Comparison of ENCODE assay signal across 8 cellular contexts in genomic region chr14:76773188-76773885, GRCh38. TPM values are rescaled to one million over a fixed set of nuclear protein-coding genes. Genes with fewer than 3 reads are reported as not detected.
A peak's percentile ranks its signal among the peaks of the same experiment; 100 is the strongest.
DNase-seq lines count a peak whose midpoint lies in the region; ATAC-seq, FAIRE-seq and TF ChIP-seq lines count a peak whose summit lies in the region.

No MANE protein-coding gene starts in this region.

- H3K4me2 ChIP-seq in H1 (ENCODE audit: insufficient read depth in 1 of 2, low read depth in 2 of 2, low read length in 2 of 2) (0 out of 4 replicates have a peak overlapping the region, but pooled peaks of 1 of the 2 experiments have one; percentile 8), mesendoderm (ENCODE audit: low read length) (no peak overlapping the region)

- TF ChIP-seq CTCF in H1 (IDR thresholded peaks at IDR 0.05; ENCODE audit: control extremely low read depth in 1 of 3, insufficient read depth in 1 of 3, low read depth in 1 of 3, low read length in 3 of 3), result no peak
- no peak for TF ChIP-seq CTCF in vagina (IDR thresholded peaks at IDR 0.05)

- peak; percentile 63 for DNase-seq in COLO829 (ENCODE audit: low spot score)
- no peak for DNase-seq in H1 (ENCODE audit: low read depth in 1 of 2, low spot score in 2 of 2)
- peak; percentile 83 for DNase-seq in mesendoderm
- peak; percentile 40 to 90 for DNase-seq in vagina (ENCODE audit: extremely low spot score in 2 of 2)
- DNase-seq in T-helper 1 cell, result no peak

- H3K4me3 ChIP-seq in H1 (ENCODE audit: extremely low read depth in 1 of 4, insufficient read depth in 2 of 4, low read depth in 3 of 4, low read length in 4 of 4) (no peak overlapping the region), mesendoderm (ENCODE audit: low read length) (no peak overlapping the region), vagina (peak overlapping the region in 1 of 2 donors; percentile 0)

- ATAC-seq in HG03039 (IDR thresholded peaks at IDR 0.05; ENCODE audit: unreplicated experiment) (no peak), GM19455 (IDR thresholded peaks at IDR 0.05; ENCODE audit: unreplicated experiment) (no peak)

- no peaks in the 10 kb centered on the region for H3K79me1 ChIP-seq in H1 (ENCODE audit: low read depth, low read length)
- no peaks in the 10 kb centered on the region for H3K79me1 ChIP-seq in mesendoderm (ENCODE audit: low read length)

- H2AFZ ChIP-seq in H1 (ENCODE audit: low read length), result no peak overlapping the region

- no peak for TF ChIP-seq RAD21 in H1 (IDR thresholded peaks at IDR 0.05 in 1 of 2, conservative IDR thresholded peaks at IDR 0.05 in 1 of 2; ENCODE audit: low read depth in 2 of 2, low read length in 2 of 2)

- no peaks in the 10 kb centered on the region for H3K36me3 ChIP-seq in H1 (ENCODE audit: control insufficient read depth in 2 of 4, insufficient read depth in 4 of 4, low read length in 3 of 4)
- no peaks in the 10 kb centered on the region for H3K36me3 ChIP-seq in mesendoderm (ENCODE audit: control insufficient read depth, insufficient read depth, low read length)
- H3K36me3 ChIP-seq in vagina, result no peaks in the 10 kb centered on the region

- no peak overlapping the region for H3K18ac ChIP-seq in H1 (ENCODE audit: extremely low read depth, low read length)
- peak overlapping the region; percentile 75 for H3K18ac ChIP-seq in mesendoderm (ENCODE audit: low read length)

- H4K91ac ChIP-seq in H1 (replicated peaks; ENCODE audit: insufficient read length, low read length), result no peak overlapping the region

- 82% methylated on average over 8 of the region's 8 CpGs; no CpG with 5 or more reads in 1 of the 2 experiments for WGBS in H1 (ENCODE audit: extremely low coverage in 1 of 2, insufficient coverage in 1 of 2, insufficient read length in 1 of 2, insufficient replicate concordance in 2 of 2, low coverage in 1 of 2, low lambda C conversion rate in 2 of 2, missing lambda C conversion rate in 1 of 2), 2 experiments
- no CpG with 5 or more reads among the region's 8 CpGs for WGBS in mesendoderm (ENCODE audit: extremely low coverage, insufficient coverage, low lambda C conversion rate)

- H3K9me3 ChIP-seq in H1 (ENCODE audit: insufficient read depth in 2 of 2, low read depth in 1 of 2, low read length in 1 of 2) (no peaks in the 10 kb centered on the region; a peak in 1 of 4 replicates), vagina (no peaks in the 10 kb centered on the region)

- TF ChIP-seq POLR2A in H1 (IDR thresholded peaks at IDR 0.05; ENCODE audit: control extremely low read depth in 1 of 2, low read depth in 2 of 2, low read length in 2 of 2) (no peak), vagina (IDR thresholded peaks at IDR 0.05) (no peak)

- no peak overlapping the region for H3K27ac ChIP-seq in H1 (ENCODE audit: low read depth, low read length)
- peak overlapping the region; percentile 74 for H3K27ac ChIP-seq in mesendoderm (ENCODE audit: low read depth, low read length)
- H3K27ac ChIP-seq in vagina, result peak overlapping the region; percentile 76

- H2AK5ac ChIP-seq in H1 (ENCODE audit: low read depth, low read length), result peak overlapping the region; percentile 53; the same call in 1 of the 2 replicates
- peak overlapping the region; percentile 59 for H2AK5ac ChIP-seq in mesendoderm (ENCODE audit: low read length)

- no peak overlapping the region for H3K14ac ChIP-seq in H1 (ENCODE audit: insufficient read length)

- H3K4me1 ChIP-seq in H1 (replicated peaks in 1 of 4; ENCODE audit: control insufficient read depth in 3 of 4, insufficient read depth in 4 of 4, low read length in 3 of 4), result peaks cover 0 to 21% (median 11%) of the 10 kb centered on the region in 4 experiments; a peak in 5 of 7 replicates
- H3K4me1 ChIP-seq in mesendoderm (ENCODE audit: control insufficient read depth, low read depth, low read length), result peaks cover 15% of the 10 kb centered on the region
- peaks cover 32% of the 10 kb centered on the region for H3K4me1 ChIP-seq in vagina

- no peak for TF ChIP-seq EP300 in H1 (IDR thresholded peaks at IDR 0.05; ENCODE audit: borderline replicate concordance in 1 of 2, low read depth in 2 of 2, low read length in 2 of 2)

- no peaks in the 10 kb centered on the region for H4K20me1 ChIP-seq in H1 (replicated peaks in 1 of 2; ENCODE audit: control insufficient read depth in 1 of 2, insufficient read depth in 2 of 2, low read length in 2 of 2)

- H3K4ac ChIP-seq in H1 (replicated peaks; ENCODE audit: insufficient read length, low read depth, low read length) (no peak overlapping the region), mesendoderm (ENCODE audit: low read depth, low read length) (peak overlapping the region; percentile 39)

- no peak overlapping the region for H2BK12ac ChIP-seq in H1 (ENCODE audit: low read depth, low read length)

- no peak for FAIRE-seq in H1 (lab: Jason Lieb, UNC)

- H3K27me3 ChIP-seq in H1 (replicated peaks in 1 of 4; ENCODE audit: control insufficient read depth in 3 of 4, extremely low read depth in 1 of 4, insufficient read depth in 3 of 4, low read length in 3 of 4) (peaks cover 0 to 5% (median 2%) of the 10 kb centered on the region in 4 experiments; a peak in 4 of 7 replicates), mesendoderm (ENCODE audit: insufficient read depth, low read length, poor library complexity) (no peaks in the 10 kb centered on the region), vagina (no peaks in the 10 kb centered on the region)

- H3K79me2 ChIP-seq in H1 (ENCODE audit: control insufficient read depth in 1 of 2, insufficient read depth in 2 of 2, low read length in 2 of 2), result no peaks in the 10 kb centered on the region
- H3K79me2 ChIP-seq in mesendoderm (ENCODE audit: control insufficient read depth, insufficient read depth, low read length), result no peaks in the 10 kb centered on the region

- no peaks in the 10 kb centered on the region for H3K23me2 ChIP-seq in H1 (ENCODE audit: low read depth, low read length)

- H2BK120ac ChIP-seq in H1 (replicated peaks; ENCODE audit: low read depth, low read length) (no peak overlapping the region), mesendoderm (ENCODE audit: low read depth, low read length) (peak overlapping the region; percentile 3)

- POLR2A ChIA-PET in H1 (lab: Charles Lee; ENCODE audit: partially characterized antibody), result interaction anchor here (1.1 to 1.4 kb wide), 5 partner anchors 9 to 87 kb away, joined by 3 to 8 read pairs (median 4); partner anchors contain the start of gene VASH1

- H4K8ac ChIP-seq in H1 (ENCODE audit: extremely low read depth, insufficient read depth, low read length), result no peak overlapping the region
- no peak overlapping the region for H4K8ac ChIP-seq in mesendoderm (ENCODE audit: low read depth, low read length)

- H4K5ac ChIP-seq in H1 (ENCODE audit: insufficient read length, low read depth, low read length) (no peak overlapping the region), mesendoderm (ENCODE audit: low read length) (no peak overlapping the region)

- H3K9ac ChIP-seq in H1 (replicated peaks in 1 of 4; ENCODE audit: extremely low read depth in 1 of 4, low read depth in 3 of 4, low read length in 3 of 4) (no peak overlapping the region), mesendoderm (ENCODE audit: low read length) (peak overlapping the region; percentile 40)

- H2BK20ac ChIP-seq in H1 (ENCODE audit: low read length), result no peak overlapping the region

- 0 out of 2 replicates have a peak overlapping the region, but pooled peaks have one; percentile 2 for H2BK5ac ChIP-seq in H1 (ENCODE audit: low read depth, low read length)
- peak overlapping the region; percentile 51 for H2BK5ac ChIP-seq in mesendoderm (ENCODE audit: low read length)

- CTCF ChIA-PET in H1 (lab: Charles Lee; ENCODE audit: partially characterized antibody), result interaction anchor here (0.6 to 9.2 kb wide), 8 partner anchors 8 to 108 kb away, joined by 3 to 128 read pairs (median 4); no protein-coding TSS in a partner anchor

- no peak overlapping the region for H3K23ac ChIP-seq in H1 (ENCODE audit: insufficient read length)
- H3K23ac ChIP-seq in mesendoderm (ENCODE audit: low read length), result no peak overlapping the region

- H3K56ac ChIP-seq in H1 (replicated peaks; ENCODE audit: insufficient read length, low read depth, low read length) (no peak overlapping the region), mesendoderm (ENCODE audit: low read length) (peak overlapping the region; percentile 71)

- intact Hi-C loops in vagina (cut with DNase I), result no loop called here

- H2BK15ac ChIP-seq in H1 (ENCODE audit: low read length) (no peak overlapping the region), mesendoderm (replicated peaks; ENCODE audit: low read depth) (peak overlapping the region; percentile 12)

RNA-seq across cellular contexts. Expression of gene VASH1, which starts 12.1 kb away (rescaled TPM):
- polyA plus RNA-seq in PFSK-1 (2012; ENCODE audit: insufficient read length, low read depth), result 14.9 TPM
- 6.4 and 7.7 TPM in 2 replicates for total RNA-seq in H1 (2021; fragmentation: NEBNext Ultra II Directional; extraction: Animal tissue kit (Norgen Biotek cat#: 25700))
- polyA plus RNA-seq in H1 (2011; rRNA removed), result 3.1 and 4.9 TPM in 2 replicates
- polyA plus RNA-seq in H1 (2011; cell fraction: cytosol; rRNA removed), result 5.1 TPM
- polyA plus RNA-seq in H1 (2011; cell fraction: nucleus; rRNA removed), result 17.4 TPM
- polyA plus RNA-seq in H1 (2012, experiment 1 of 2), result 5.7 to 7.5 TPM (median 6.7 TPM) in 4 replicates
- polyA plus RNA-seq in H1 (2012, experiment 2 of 2), result 4.3 TPM
- polyA plus RNA-seq in H1 (2013, experiment 1 of 2), result 3.2 TPM
- 3.5 TPM for polyA plus RNA-seq in H1 (2013, experiment 2 of 2)
- 4.3 and 4.5 TPM in 2 replicates for polyA minus RNA-seq in H1 (2011; rRNA and poly(A)+ RNA removed)
- 2.3 TPM for polyA minus RNA-seq in H1 (2011; cell fraction: cytosol; rRNA and poly(A)+ RNA removed)
- 5.6 TPM for polyA minus RNA-seq in H1 (2011; cell fraction: nucleus; rRNA and poly(A)+ RNA removed)
- 1.7 TPM for polyA plus RNA-seq in mesendoderm (2013, experiment 1 of 2)
- polyA plus RNA-seq in mesendoderm (2013, experiment 2 of 2), result 1.3 TPM
- 6.1 TPM for total RNA-seq in vagina

RNA-seq across cellular contexts. Expression of gene ANGEL1, which starts 39.3 kb away (rescaled TPM):
- polyA plus RNA-seq in PFSK-1 (2012; ENCODE audit: insufficient read length, low read depth), result 5.3 TPM
- total RNA-seq in H1 (2021; fragmentation: NEBNext Ultra II Directional; extraction: Animal tissue kit (Norgen Biotek cat#: 25700)), result 23.1 and 26.8 TPM in 2 replicates
- 27.2 and 31.6 TPM in 2 replicates for polyA plus RNA-seq in H1 (2011; rRNA removed)
- polyA plus RNA-seq in H1 (2011; cell fraction: cytosol; rRNA removed), result 28.5 TPM
- polyA plus RNA-seq in H1 (2011; cell fraction: nucleus; rRNA removed), result 72.3 TPM
- 16.0 to 20.4 TPM (median 18.1 TPM) in 4 replicates for polyA plus RNA-seq in H1 (2012, experiment 1 of 2)
- 17.7 TPM for polyA plus RNA-seq in H1 (2012, experiment 2 of 2)
- polyA plus RNA-seq in H1 (2013, experiment 1 of 2), result 21.7 TPM
- polyA plus RNA-seq in H1 (2013, experiment 2 of 2), result 22.3 TPM
- polyA minus RNA-seq in H1 (2011; rRNA and poly(A)+ RNA removed), result 66.0 and 90.8 TPM in 2 replicates
- polyA minus RNA-seq in H1 (2011; cell fraction: cytosol; rRNA and poly(A)+ RNA removed), result 18.6 TPM
- polyA minus RNA-seq in H1 (2011; cell fraction: nucleus; rRNA and poly(A)+ RNA removed), result 44.9 TPM
- polyA plus RNA-seq in mesendoderm (2013, experiment 1 of 2), result 9.5 TPM
- 8.7 TPM for polyA plus RNA-seq in mesendoderm (2013, experiment 2 of 2)
- total RNA-seq in vagina, result 13.0 TPM

RNA-seq across cellular contexts. Expression of gene LRRC74A, which starts 52.9 kb away (rescaled TPM):
- polyA plus RNA-seq in PFSK-1 (2012; ENCODE audit: insufficient read length, low read depth), result not detected
- total RNA-seq in H1 (2021; fragmentation: NEBNext Ultra II Directional; extraction: Animal tissue kit (Norgen Biotek cat#: 25700)), result not detected in 2 replicates
- polyA plus RNA-seq in H1 (2011; rRNA removed), result not detected in 2 replicates
- polyA plus RNA-seq in H1 (2011; cell fraction: cytosol; rRNA removed), result not detected
- not detected for polyA plus RNA-seq in H1 (2011; cell fraction: nucleus; rRNA removed)
- polyA plus RNA-seq in H1 (2012, experiment 1 of 2), result not detected in 4 replicates
- polyA plus RNA-seq in H1 (2012, experiment 2 of 2), result not detected
- polyA plus RNA-seq in H1 (2013, experiment 1 of 2), result not detected
- polyA plus RNA-seq in H1 (2013, experiment 2 of 2), result not detected
- polyA minus RNA-seq in H1 (2011; rRNA and poly(A)+ RNA removed), result not detected in 2 replicates
- not detected for polyA minus RNA-seq in H1 (2011; cell fraction: cytosol; rRNA and poly(A)+ RNA removed)
- polyA minus RNA-seq in H1 (2011; cell fraction: nucleus; rRNA and poly(A)+ RNA removed), result not detected
- polyA plus RNA-seq in mesendoderm (2013, experiment 1 of 2), result not detected
- not detected for polyA plus RNA-seq in mesendoderm (2013, experiment 2 of 2)
- total RNA-seq in vagina, result not detected

Comparison
In these comparisons a context has a peak if more than half of its experiments do, and no peak if none do; other contexts are left out.
1. DNase-seq: peak in COLO829 (single experiment), mesendoderm (single experiment) and vagina (2 of 2); none in H1 (0 of 2) and T-helper 1 cell (0 of 5).